ENCODE assay signal across 1 cellular context in genomic region chr19:18221815-18222725, GRCh38.
TF ChIP-seq lines count a peak whose summit lies in the region.

No MANE protein-coding gene starts in this region.

TF ChIP-seq in HepG2, 621 proteins besides CTCF, POLR2A, EP300 and RAD21 (continues in another document):
- peak; percentile 43; the same call in 1 of the 2 replicates for TF ChIP-seq HOXA3 (CRISPR knock-in tag; IDR thresholded peaks at IDR 0.05)
- TF ChIP-seq PITX1 (CRISPR knock-in tag; IDR thresholded peaks at IDR 0.05): peak; percentile 60
- TF ChIP-seq TFDP1 (CRISPR knock-in tag; IDR thresholded peaks at IDR 0.05; ENCODE audit: borderline replicate concordance): 0 out of 2 replicates have a peak, but pooled peaks have one; percentile 18
- TF ChIP-seq AKAP8 (CRISPR knock-in tag; IDR thresholded peaks at IDR 0.05): peak; percentile 51; the same call in 1 of the 2 replicates
- peak; percentile 75; the same call in 1 of the 2 replicates for TF ChIP-seq PRDM15 (CRISPR knock-in tag; IDR thresholded peaks at IDR 0.05)
- peak; percentile 72; the same call in 1 of the 2 replicates for TF ChIP-seq ZNF512 (CRISPR knock-in tag; IDR thresholded peaks at IDR 0.05)
- TF ChIP-seq ZFP82 (CRISPR knock-in tag; IDR thresholded peaks at IDR 0.05; ENCODE audit: borderline replicate concordance): no peak
- TF ChIP-seq HOMEZ (CRISPR knock-in tag; IDR thresholded peaks at IDR 0.05; ENCODE audit: low read depth): 0 out of 2 replicates have a peak, but pooled peaks have one; percentile 29
- TF ChIP-seq TEAD3 (CRISPR knock-in tag; optimal IDR thresholded peaks at IDR 0.05; ENCODE audit: borderline replicate concordance): peak; percentile 49
- TF ChIP-seq ZNF83 (CRISPR knock-in tag; IDR thresholded peaks at IDR 0.05; ENCODE audit: borderline replicate concordance): no peak
- TF ChIP-seq BRD4 (CRISPR knock-in tag; IDR thresholded peaks at IDR 0.05): 0 out of 2 replicates have a peak, but pooled peaks have one; percentile 37
- 0 out of 2 replicates have a peak, but pooled peaks have one; percentile 41 for TF ChIP-seq ZBTB7B (CRISPR knock-in tag; IDR thresholded peaks at IDR 0.05)
- TF ChIP-seq SRSF4 (IDR thresholded peaks at IDR 0.05; ENCODE audit: low read depth, low read length, poor library complexity, severe bottlenecking): no peak
- no peak for TF ChIP-seq POGK (CRISPR knock-in tag; conservative IDR thresholded peaks at IDR 0.05)
- peak; percentile 61; the same call in 1 of the 2 replicates for TF ChIP-seq ZSCAN21 (CRISPR knock-in tag; IDR thresholded peaks at IDR 0.05; ENCODE audit: borderline replicate concordance)
- 0 out of 2 replicates have a peak, but pooled peaks have one; percentile 20 for TF ChIP-seq DRAP1 (CRISPR knock-in tag; IDR thresholded peaks at IDR 0.05)
- TF ChIP-seq ETV5 (CRISPR knock-in tag; IDR thresholded peaks at IDR 0.05; ENCODE audit: borderline replicate concordance): peak; percentile 65; the same call in 1 of the 2 replicates
- TF ChIP-seq RXRA (CRISPR knock-in tag; IDR thresholded peaks at IDR 0.05): 0 out of 2 replicates have a peak, but pooled peaks have one; percentile 51
- TF ChIP-seq ZNF776 (CRISPR knock-in tag; IDR thresholded peaks at IDR 0.05): no peak
- TF ChIP-seq KMT2A (CRISPR knock-in tag; IDR thresholded peaks at IDR 0.05): no peak
- TF ChIP-seq PHF8 (CRISPR knock-in tag; IDR thresholded peaks at IDR 0.05): peak; percentile 40; the same call in 1 of the 2 replicates
- peak; percentile 60 for TF ChIP-seq ZFX (CRISPR knock-in tag; IDR thresholded peaks at IDR 0.05; ENCODE audit: low read depth)
- TF ChIP-seq ZFP91 (CRISPR knock-in tag; IDR thresholded peaks at IDR 0.05; ENCODE audit: borderline replicate concordance): peak; percentile 49; the same call in 1 of the 2 replicates
- peak; percentile 74 for TF ChIP-seq ZNF687 (CRISPR knock-in tag; IDR thresholded peaks at IDR 0.05)
- 0 out of 2 replicates have a peak, but pooled peaks have one; percentile 18 for TF ChIP-seq ZNF501 (CRISPR knock-in tag; IDR thresholded peaks at IDR 0.05)
- no peak for TF ChIP-seq KDM5A (IDR thresholded peaks at IDR 0.05; ENCODE audit: borderline replicate concordance, low read length)
- TF ChIP-seq IRF9 (CRISPR knock-in tag; IDR thresholded peaks at IDR 0.05; ENCODE audit: borderline replicate concordance): peak; percentile 22; the same call in 1 of the 2 replicates
- no peak for TF ChIP-seq HNRNPK (IDR thresholded peaks at IDR 0.05; ENCODE audit: low read depth, low read length, poor library complexity, severe bottlenecking)
- TF ChIP-seq ELF3 (CRISPR knock-in tag; IDR thresholded peaks at IDR 0.05): 0 out of 2 replicates have a peak, but pooled peaks have one; percentile 37
- peak; percentile 48; the same call in 1 of the 2 replicates for TF ChIP-seq ZNF792 (CRISPR knock-in tag; IDR thresholded peaks at IDR 0.05)
- TF ChIP-seq MEIS2 (CRISPR knock-in tag; IDR thresholded peaks at IDR 0.05): 0 out of 2 replicates have a peak, but pooled peaks have one; percentile 57
- 0 out of 2 replicates have a peak, but pooled peaks have one; percentile 30 for TF ChIP-seq ZFP90 (CRISPR knock-in tag; IDR thresholded peaks at IDR 0.05; ENCODE audit: borderline replicate concordance)
- 0 out of 2 replicates have a peak, but pooled peaks have one; percentile 49 for TF ChIP-seq PPARG (CRISPR knock-in tag; conservative IDR thresholded peaks at IDR 0.05)
- peak; percentile 61; the same call in 1 of the 2 replicates for TF ChIP-seq ZNF441 (CRISPR knock-in tag; IDR thresholded peaks at IDR 0.05; ENCODE audit: borderline replicate concordance)
- 0 out of 2 replicates have a peak, but pooled peaks have one; percentile 15 for TF ChIP-seq FOXA3 (CRISPR knock-in tag; IDR thresholded peaks at IDR 0.05)
- peak; percentile 17 for TF ChIP-seq HNRNPLL (IDR thresholded peaks at IDR 0.05; ENCODE audit: low read depth, low read length, poor library complexity, severe bottlenecking)
- no peak for TF ChIP-seq JUN (CRISPR knock-in tag; IDR thresholded peaks at IDR 0.05)
- 0 out of 2 replicates have a peak, but pooled peaks have one; percentile 25 for TF ChIP-seq ZNF768 (CRISPR knock-in tag; IDR thresholded peaks at IDR 0.05)
- TF ChIP-seq ZBTB44 (CRISPR knock-in tag; IDR thresholded peaks at IDR 0.05): no peak
- TF ChIP-seq LCORL (IDR thresholded peaks at IDR 0.05): no peak
- TF ChIP-seq LCORL (CRISPR knock-in tag; IDR thresholded peaks at IDR 0.05): 0 out of 2 replicates have a peak, but pooled peaks have one; percentile 41
